Comparison of ENCODE assay signal across 7 cellular contexts in the genomic region with DNA sequence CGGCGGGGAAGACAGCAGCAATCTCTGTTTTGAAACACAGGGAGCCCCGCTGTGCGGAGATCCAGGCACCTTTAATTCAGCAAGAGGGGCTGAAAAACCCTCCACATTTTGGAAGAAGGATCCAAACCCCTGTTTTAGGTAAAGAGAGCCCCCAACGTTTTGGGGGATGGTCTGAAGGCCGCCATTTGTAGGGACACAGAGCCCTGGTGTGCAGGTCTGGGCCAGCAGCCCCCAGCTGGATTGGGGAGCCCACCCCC. TPM values are rescaled to one million over a fixed set of nuclear protein-coding genes. Genes with fewer than 3 reads are reported as not detected.
DNase-seq lines count a peak whose midpoint lies in the region; ATAC-seq and TF ChIP-seq lines count a peak whose summit lies in the region.

No MANE protein-coding gene starts in this region.

- no peak for TF ChIP-seq CTCF in HL-60 (IDR thresholded peaks at IDR 0.05; ENCODE audit: insufficient read depth, low read length)

- no peaks in the 10 kb centered on the region for H3K9me3 Mint-ChIP-seq in activated T-helper 17 cell treated with anti-CD3 and anti-CD28 coated beads, Interleukin-2, amount 50 U/mL, for 72 hours
- H3K9me3 Mint-ChIP-seq in stimulated activated naive B cell treated with anti-CD40 and anti-IgM and Interleukin-4, amounts not matched to agents 10 μg/mL and 1 μg/mL and 100 μg/mL, for 72 hours = no peaks in the 10 kb centered on the region

- no peak for ATAC-seq in activated T-helper 17 cell treated with anti-CD3 and anti-CD28 coated beads, Interleukin-2, amount 50 U/mL, for 72 hours (replicated peaks)
- no peak for ATAC-seq in stimulated activated naive B cell treated with anti-CD40 and anti-IgM and Interleukin-4, amounts not matched to agents 10 μg/mL and 1 μg/mL and 100 μg/mL, for 72 hours (replicated peaks)
- no peak for ATAC-seq in GM21619 (IDR thresholded peaks at IDR 0.05; ENCODE audit: unreplicated experiment)

- H3K4me3 ChIP-seq in HL-60 (replicated peaks; ENCODE audit: insufficient read depth, low read length) (no peak overlapping the region), iPS-11a (ENCODE audit: low read depth, low read length) (peak overlapping the region; percentile 1)

- H3K27me3 Mint-ChIP-seq in activated T-helper 17 cell treated with anti-CD3 and anti-CD28 coated beads, Interleukin-2, amount 50 U/mL, for 72 hours = no peaks in the 10 kb centered on the region
- no peaks in the 10 kb centered on the region for H3K27me3 Mint-ChIP-seq in stimulated activated naive B cell treated with anti-CD40 and anti-IgM and Interleukin-4, amounts not matched to agents 10 μg/mL and 1 μg/mL and 100 μg/mL, for 72 hours

- no peaks in the 10 kb centered on the region for H3K27me3 ChIP-seq in HL-60 (ENCODE audit: insufficient read depth, poor library complexity, severe bottlenecking)

- peak overlapping the region; percentile 97 for H3K4me3 Mint-ChIP-seq in activated T-helper 17 cell treated with anti-CD3 and anti-CD28 coated beads, Interleukin-2, amount 50 U/mL, for 72 hours
- peak overlapping the region; percentile 85 for H3K4me3 Mint-ChIP-seq in stimulated activated naive B cell treated with anti-CD40 and anti-IgM and Interleukin-4, amounts not matched to agents 10 μg/mL and 1 μg/mL and 100 μg/mL, for 72 hours

- DNase-seq in HL-60 (ENCODE audit: low read depth in 1 of 2, low spot score in 1 of 2) (no peak), GM19238 (ENCODE audit: insufficient read length, low spot score) (no peak), GDM1 (lab: John Stamatoyannopoulos, UW) (no peak)
- DNase-seq in stimulated activated naive B cell treated with anti-CD40 and anti-IgM and Interleukin-4, amounts not matched to agents 10 μg/mL and 1 μg/mL and 100 μg/mL, for 72 hours = no peak

- peak overlapping the region; percentile 88 for H3K27ac ChIP-seq in HL-60 (replicated peaks)

- H3K36me3 Mint-ChIP-seq in activated T-helper 17 cell treated with anti-CD3 and anti-CD28 coated beads, Interleukin-2, amount 50 U/mL, for 72 hours (ENCODE audit: low read depth) = peaks cover 6% of the 10 kb centered on the region
- no peaks in the 10 kb centered on the region for H3K36me3 Mint-ChIP-seq in stimulated activated naive B cell treated with anti-CD40 and anti-IgM and Interleukin-4, amounts not matched to agents 10 μg/mL and 1 μg/mL and 100 μg/mL, for 72 hours

- peaks cover 9% of the 10 kb centered on the region for H3K4me1 Mint-ChIP-seq in activated T-helper 17 cell treated with anti-CD3 and anti-CD28 coated beads, Interleukin-2, amount 50 U/mL, for 72 hours
- peaks cover 33 to 50% of the 10 kb centered on the region in 2 donors for H3K4me1 Mint-ChIP-seq in stimulated activated naive B cell treated with anti-CD40 and anti-IgM and Interleukin-4, amounts not matched to agents 10 μg/mL and 1 μg/mL and 100 μg/mL, for 72 hours

- H3K27ac Mint-ChIP-seq in activated T-helper 17 cell treated with anti-CD3 and anti-CD28 coated beads, Interleukin-2, amount 50 U/mL, for 72 hours = peak overlapping the region; percentile 95
- peak overlapping the region; percentile 92 for H3K27ac Mint-ChIP-seq in stimulated activated naive B cell treated with anti-CD40 and anti-IgM and Interleukin-4, amounts not matched to agents 10 μg/mL and 1 μg/mL and 100 μg/mL, for 72 hours

RNA-seq across cellular contexts. Expression of a gene that starts 3.5 kb away (rescaled TPM):
- 10 to 100 TPM; 22.5 to 44.4 TPM for total RNA-seq in activated T-helper 17 cell treated with anti-CD3 and anti-CD28 coated beads, Interleukin-2, amount 50 U/mL, for 72 hours

RNA-seq across cellular contexts. Expression of a gene that starts 12.5 kb away (rescaled TPM):
- 100 to 1,000 TPM; 328 to 586 TPM for total RNA-seq in activated T-helper 17 cell treated with anti-CD3 and anti-CD28 coated beads, Interleukin-2, amount 50 U/mL, for 72 hours

RNA-seq across cellular contexts. Expression of a gene that starts 22.8 kb away (rescaled TPM):
- total RNA-seq in activated T-helper 17 cell treated with anti-CD3 and anti-CD28 coated beads, Interleukin-2, amount 50 U/mL, for 72 hours = 100 to 1,000 TPM; 307 to 415 TPM

RNA-seq across cellular contexts. Expression of a gene that starts 23.0 kb away (rescaled TPM):
- 10 to 100 TPM; 25.5 to 32.7 TPM for total RNA-seq in activated T-helper 17 cell treated with anti-CD3 and anti-CD28 coated beads, Interleukin-2, amount 50 U/mL, for 72 hours

RNA-seq across cellular contexts. Expression of a gene that starts 27.2 kb away (rescaled TPM):
- not detected for total RNA-seq in activated T-helper 17 cell treated with anti-CD3 and anti-CD28 coated beads, Interleukin-2, amount 50 U/mL, for 72 hours
